Comparison of ENCODE assay signal across 9 cellular contexts in genomic region chrX:19121898-19122640, GRCh38.
A peak's percentile ranks its signal among the peaks of the same experiment; 100 is the strongest.
DNase-seq lines count a peak whose midpoint lies in the region; ATAC-seq and FAIRE-seq lines count a peak whose summit lies in the region.
"Had no signal": no experiment of that assay in that cellular context is flagged by ENCODE, and none has a peak within 500 bp of the region (broad histone marks: within the 10 kb centered on the region; RNA-seq: fewer than 3 reads in every experiment).

A gene with protein sequence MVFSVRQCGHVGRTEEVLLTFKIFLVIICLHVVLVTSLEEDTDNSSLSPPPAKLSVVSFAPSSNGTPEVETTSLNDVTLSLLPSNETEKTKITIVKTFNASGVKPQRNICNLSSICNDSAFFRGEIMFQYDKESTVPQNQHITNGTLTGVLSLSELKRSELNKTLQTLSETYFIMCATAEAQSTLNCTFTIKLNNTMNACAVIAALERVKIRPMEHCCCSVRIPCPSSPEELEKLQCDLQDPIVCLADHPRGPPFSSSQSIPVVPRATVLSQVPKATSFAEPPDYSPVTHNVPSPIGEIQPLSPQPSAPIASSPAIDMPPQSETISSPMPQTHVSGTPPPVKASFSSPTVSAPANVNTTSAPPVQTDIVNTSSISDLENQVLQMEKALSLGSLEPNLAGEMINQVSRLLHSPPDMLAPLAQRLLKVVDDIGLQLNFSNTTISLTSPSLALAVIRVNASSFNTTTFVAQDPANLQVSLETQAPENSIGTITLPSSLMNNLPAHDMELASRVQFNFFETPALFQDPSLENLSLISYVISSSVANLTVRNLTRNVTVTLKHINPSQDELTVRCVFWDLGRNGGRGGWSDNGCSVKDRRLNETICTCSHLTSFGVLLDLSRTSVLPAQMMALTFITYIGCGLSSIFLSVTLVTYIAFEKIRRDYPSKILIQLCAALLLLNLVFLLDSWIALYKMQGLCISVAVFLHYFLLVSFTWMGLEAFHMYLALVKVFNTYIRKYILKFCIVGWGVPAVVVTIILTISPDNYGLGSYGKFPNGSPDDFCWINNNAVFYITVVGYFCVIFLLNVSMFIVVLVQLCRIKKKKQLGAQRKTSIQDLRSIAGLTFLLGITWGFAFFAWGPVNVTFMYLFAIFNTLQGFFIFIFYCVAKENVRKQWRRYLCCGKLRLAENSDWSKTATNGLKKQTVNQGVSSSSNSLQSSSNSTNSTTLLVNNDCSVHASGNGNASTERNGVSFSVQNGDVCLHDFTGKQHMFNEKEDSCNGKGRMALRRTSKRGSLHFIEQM (minus strand): TSS chrX:19122468. CDS start chrX:19068834, 53,634 bp downstream.

- no peaks in the 10 kb centered on the region for H3K4me1 Mint-ChIP-seq in stimulated activated naive CD8-positive, alpha-beta T cell treated with anti-CD3 and anti-CD28 coated beads, Interleukin-15, amount 100 ng/mL, for 72 hours

- no peak within 1 kb of the TSS for H3K27ac ChIP-seq in iPS-20b (ENCODE audit: low read length)
- H3K27ac ChIP-seq: 22Rv1 had no signal

- peak within 1 kb of the TSS; percentile 48 to 49 for H3K4me3 Mint-ChIP-seq in stimulated activated naive CD8-positive, alpha-beta T cell treated with anti-CD3 and anti-CD28 coated beads, Interleukin-15, amount 100 ng/mL, for 72 hours

- DNase-seq in DMS 273 (lab: John Stamatoyannopoulos, UW; ENCODE audit: unreplicated experiment) (peak; percentile 65), DMS 273 treated with DMSO at 0.1 percent for 48 hours (lab: John Stamatoyannopoulos, UW) (no peak), adipocyte (ENCODE audit: low read depth) (peak; percentile 49), HPDE6-E6E7 (ENCODE audit: extremely low spot score) (no peak), HTR-8/SVneo (ENCODE audit: insufficient read length, low spot score) (no peak)
- DNase-seq in stimulated activated naive CD8-positive, alpha-beta T cell treated with anti-CD3 and anti-CD28 coated beads, Interleukin-15, amount 100 ng/mL, for 72 hours: no peak

- peaks cover 53% of the 10 kb centered on the region for H3K27me3 ChIP-seq in adipocyte (replicated peaks; ENCODE audit: control insufficient read depth, insufficient read depth, low read length)
- H3K27me3 ChIP-seq in iPS-20b (ENCODE audit: insufficient read depth, low read length): peaks cover 48% of the 10 kb centered on the region

- H3K36me3 ChIP-seq in adipocyte (ENCODE audit: control insufficient read depth, insufficient read depth, low read length, severe bottlenecking) (no peaks in the 10 kb centered on the region), iPS-20b (ENCODE audit: insufficient read depth, low read depth, low read length) (no peaks in the 10 kb centered on the region)

- H3K4me3 ChIP-seq in adipocyte (ENCODE audit: low read length) (peak within 1 kb of the TSS; percentile 61), iPS-20b (ENCODE audit: low read length) (peak within 1 kb of the TSS; percentile 71)

- H3K9me3 ChIP-seq in adipocyte (ENCODE audit: control insufficient read depth, low read length) (peaks cover 3% of the 10 kb centered on the region), iPS-20b (ENCODE audit: insufficient read depth, low read depth, low read length) (no peaks in the 10 kb centered on the region)

- H3K9ac ChIP-seq in adipocyte (ENCODE audit: low read length): no peak within 1 kb of the TSS
- H3K9ac ChIP-seq in iPS-20b (ENCODE audit: low read depth, low read length): peak within 1 kb of the TSS; percentile 59; the same call in 1 of the 2 replicates

- FAIRE-seq in HTR-8/SVneo (lab: Jason Lieb, UNC): no peak

- H3K27ac Mint-ChIP-seq in stimulated activated naive CD8-positive, alpha-beta T cell treated with anti-CD3 and anti-CD28 coated beads, Interleukin-15, amount 100 ng/mL, for 72 hours: no peak within 1 kb of the TSS

- H3K9me3 Mint-ChIP-seq in stimulated activated naive CD8-positive, alpha-beta T cell treated with anti-CD3 and anti-CD28 coated beads, Interleukin-15, amount 100 ng/mL, for 72 hours: no peaks in the 10 kb centered on the region

- H3K4me1 ChIP-seq in adipocyte (ENCODE audit: control insufficient read depth, insufficient read depth, low read length): no peaks in the 10 kb centered on the region
- H3K4me1 ChIP-seq in iPS-20b (ENCODE audit: insufficient read depth, low read length): peaks cover 19% of the 10 kb centered on the region; the same call in 1 of the 2 replicates

- H3K27me3 Mint-ChIP-seq in stimulated activated naive CD8-positive, alpha-beta T cell treated with anti-CD3 and anti-CD28 coated beads, Interleukin-15, amount 100 ng/mL, for 72 hours: peaks cover 40% of the 10 kb centered on the region

- ATAC-seq in stimulated activated naive CD8-positive, alpha-beta T cell treated with anti-CD3 and anti-CD28 coated beads, Interleukin-15, amount 100 ng/mL, for 72 hours: no peak
- no peak for ATAC-seq in HG02870 (IDR thresholded peaks at IDR 0.05; ENCODE audit: unreplicated experiment)

Comparison
In these comparisons a context has a peak if more than half of its experiments do, and no peak if none do; other contexts are left out.
1. DNase-seq: peak in DMS 273 (single experiment) and adipocyte (single experiment); none in DMS 273 treated with DMSO at 0.1 percent for 48 hours (single experiment), stimulated activated naive CD8-positive, alpha-beta T cell treated with anti-CD3 and anti-CD28 coated beads, Interleukin-15, amount 100 ng/mL, for 72 hours (0 of 2), HPDE6-E6E7 (single experiment) and HTR-8/SVneo (single experiment).